ENCODE assay signal across 23 cellular contexts in the genomic region with DNA sequence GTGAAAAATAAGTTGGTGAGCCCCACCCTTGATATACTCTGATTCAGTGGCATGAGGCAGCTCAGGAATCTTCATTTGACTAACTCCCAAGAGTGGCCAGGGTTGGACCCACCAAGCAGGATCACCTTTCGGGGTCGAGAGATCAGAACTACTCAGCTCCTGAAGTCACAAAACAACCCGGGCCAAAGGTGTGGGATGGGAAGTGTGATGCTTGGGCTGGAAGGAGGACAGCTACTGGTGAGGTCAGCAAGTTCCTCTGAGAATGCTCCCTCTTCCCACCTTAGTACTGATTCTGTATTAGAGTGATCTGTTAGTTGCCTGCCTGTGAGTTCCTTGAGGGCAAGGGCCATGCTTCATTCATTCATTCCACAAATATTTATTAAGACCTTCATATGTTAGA. TPM values are rescaled to one million over a fixed set of nuclear protein-coding genes. Genes with fewer than 3 reads are reported as not detected.
A peak's percentile ranks its signal among the peaks of the same experiment; 100 is the strongest.
DNase-seq lines count a peak whose midpoint lies in the region; ATAC-seq and TF ChIP-seq lines count a peak whose summit lies in the region.
"Had no signal": no experiment of that assay in that cellular context is flagged by ENCODE, and none has a peak within 500 bp of the region (broad histone marks: within the 10 kb centered on the region; RNA-seq: fewer than 3 reads in every experiment).

No MANE protein-coding gene starts in this region.

- H3K4me1 Mint-ChIP-seq in CD14-positive monocyte (no peaks in the 10 kb centered on the region), endodermal cell (peaks cover under 1% of the 10 kb centered on the region)

- H3K4me2 ChIP-seq in osteoblast (ENCODE audit: insufficient read depth, low read length) = no peak overlapping the region
- H3K4me2 ChIP-seq: A549; BLaER1 treated with 17β-estradiol and CSF1 and Interleukin-3, amounts not matched to agents 10 nM and 100 nM had no signal

- H3K4me1 ChIP-seq in endodermal cell (ENCODE audit: control insufficient read depth, insufficient read depth, low read length) (no peaks in the 10 kb centered on the region), osteoblast (ENCODE audit: insufficient read depth, low read length) (no peaks in the 10 kb centered on the region), spleen (no peaks in the 10 kb centered on the region)
- H3K4me1 ChIP-seq: A549; BE2C; BLaER1 treated with 17β-estradiol and CSF1 and Interleukin-3, amounts not matched to agents 10 nM and 100 nM had no signal

- no peaks in the 10 kb centered on the region for H4K20me1 ChIP-seq in osteoblast (ENCODE audit: insufficient read depth, low read length)
- H4K20me1 ChIP-seq: BLaER1 treated with 17β-estradiol and CSF1 and Interleukin-3, amounts not matched to agents 10 nM and 100 nM had no signal

- WGBS in endodermal cell (ENCODE audit: insufficient coverage in 1 of 2, insufficient read length in 1 of 2), 2 experiments = 97% methylated on average over 3 of the region's 3 CpGs; no CpG with 5 or more reads in 1 of the 2 experiments
- 85 to 95% (median 89%) methylated on average over 3 of the region's 3 CpGs for WGBS in spleen, 5 donors

- TF ChIP-seq POLR2A in spleen (IDR thresholded peaks at IDR 0.05) = no peak

- H3K9me3 ChIP-seq in endodermal cell (ENCODE audit: control insufficient read depth, low read length) (no peaks in the 10 kb centered on the region), osteoblast (ENCODE audit: low read depth, low read length) (no peaks in the 10 kb centered on the region), spleen (no peaks in the 10 kb centered on the region)
- H3K9me3 ChIP-seq: A549; BE2C; BLaER1 treated with 17β-estradiol and CSF1 and Interleukin-3, amounts not matched to agents 10 nM and 100 nM had no signal

- TF ChIP-seq CTCF in CD14-positive monocyte (IDR thresholded peaks at IDR 0.05) (no peak), endodermal cell (conservative IDR thresholded peaks at IDR 0.05) (no peak), osteoblast (IDR thresholded peaks at IDR 0.05; ENCODE audit: extremely low read depth, low read depth, low read length) (no peak), spleen (IDR thresholded peaks at IDR 0.05 in 8 of 11, conservative IDR thresholded peaks at IDR 0.05 in 3 of 11) (no peak)

- H3K27me3 ChIP-seq in endodermal cell (ENCODE audit: control insufficient read depth, insufficient read depth, low read length, poor library complexity, severe bottlenecking) (no peaks in the 10 kb centered on the region), osteoblast (ENCODE audit: insufficient read depth, low read length) (no peaks in the 10 kb centered on the region), spleen (replicated peaks in 1 of 7) (peaks cover 0 to 15% (median 0%) of the 10 kb centered on the region in 7 donors)
- H3K27me3 ChIP-seq: BE2C; BLaER1 treated with 17β-estradiol and CSF1 and Interleukin-3, amounts not matched to agents 10 nM and 100 nM had no signal

- intact Hi-C loops in CD14-positive monocyte (cut with micrococcal nuclease) (no loop called here), spleen (cut with DNase I; ENCODE audit: low total_unique reads) (no loop called here)

- H3K27ac Mint-ChIP-seq in CD14-positive monocyte (no peak overlapping the region), endodermal cell (no peak overlapping the region)

- H3K27me3 Mint-ChIP-seq in CD14-positive monocyte (ENCODE audit: low read depth in 3 of 3) = peaks cover 2 to 6% (median 4%) of the 10 kb centered on the region in 3 donors
- H3K27me3 Mint-ChIP-seq in endodermal cell (ENCODE audit: insufficient read depth) = no peaks in the 10 kb centered on the region
- H3K27me3 Mint-ChIP-seq: CD4-positive, alpha-beta memory T cell had no signal

- H3K27ac ChIP-seq in endodermal cell (ENCODE audit: low read depth, low read length) (no peak overlapping the region), osteoblast (ENCODE audit: low read depth, low read length) (no peak overlapping the region), spleen (no peak overlapping the region)
- H3K27ac ChIP-seq: A549; BLaER1 treated with 17β-estradiol and CSF1 and Interleukin-3, amounts not matched to agents 10 nM and 100 nM; GM23248 had no signal

- H3K79me2 ChIP-seq in osteoblast (ENCODE audit: insufficient read depth, low read length) = no peaks in the 10 kb centered on the region

- H3K4me3 ChIP-seq in endodermal cell (ENCODE audit: low read length) (no peak overlapping the region), osteoblast (ENCODE audit: insufficient read depth, low read length) (no peak overlapping the region), spleen (no peak overlapping the region)
- H3K4me3 ChIP-seq: A549; BLaER1 treated with 17β-estradiol and CSF1 and Interleukin-3, amounts not matched to agents 10 nM and 100 nM; GM23248 had no signal

- H3K36me3 ChIP-seq in endodermal cell (ENCODE audit: control insufficient read depth, insufficient read depth, low read length) (no peaks in the 10 kb centered on the region), osteoblast (ENCODE audit: insufficient read depth, low read length) (no peaks in the 10 kb centered on the region), spleen (no peaks in the 10 kb centered on the region)
- H3K36me3 ChIP-seq: BE2C; BLaER1 treated with 17β-estradiol and CSF1 and Interleukin-3, amounts not matched to agents 10 nM and 100 nM had no signal

- peaks cover 0 to 1% (median 0%) of the 10 kb centered on the region in 7 donors for H3K9me3 Mint-ChIP-seq in CD14-positive monocyte
- H3K9me3 Mint-ChIP-seq in endodermal cell = no peaks in the 10 kb centered on the region
- H3K9me3 Mint-ChIP-seq: CD4-positive, alpha-beta memory T cell; H9 had no signal

- H3K4me3 Mint-ChIP-seq in CD14-positive monocyte = no peak overlapping the region
- no peak overlapping the region for H3K4me3 Mint-ChIP-seq in endodermal cell
- H3K4me3 Mint-ChIP-seq: CD4-positive, alpha-beta memory T cell; H9 had no signal

- DNase-seq in CD14-positive monocyte (ENCODE audit: low spot score) (peak; percentile 21), endodermal cell (peak; percentile 42), osteoblast (ENCODE audit: insufficient read length, low spot score, missing footprints) (peak; percentile 46), spleen (peak; percentile 10), NCI-H187 treated with DMSO at 0.1 percent for 48 hours (lab: John Stamatoyannopoulos, UW) (no peak)
- DNase-seq: 8988T; ACHN; AML-193; BE2C; Calu3; CD4-positive, alpha-beta memory T cell; COR-L47; DMS53; DMS79 treated with DMSO at 0.1 percent for 48 hours; GF-D8; GM23248; H9 had no signal

- H2AFZ ChIP-seq in osteoblast (ENCODE audit: low read length) = no peak overlapping the region
- H2AFZ ChIP-seq: GM23248 had no signal

- H3K9ac ChIP-seq in endodermal cell (ENCODE audit: extremely low read depth, low read length, poor library complexity, severe bottlenecking) = no peak overlapping the region
- H3K9ac ChIP-seq: BLaER1 treated with 17β-estradiol and CSF1 and Interleukin-3, amounts not matched to agents 10 nM and 100 nM; GM23248 had no signal

- no peaks in the 10 kb centered on the region for H3K36me3 Mint-ChIP-seq in CD14-positive monocyte
- no peaks in the 10 kb centered on the region for H3K36me3 Mint-ChIP-seq in endodermal cell (ENCODE audit: low read depth)
- H3K36me3 Mint-ChIP-seq: CD4-positive, alpha-beta memory T cell had no signal

- no peak for ATAC-seq in HG02763 (IDR thresholded peaks at IDR 0.05; ENCODE audit: unreplicated experiment)
- ATAC-seq in GM21717 (IDR thresholded peaks at IDR 0.05; ENCODE audit: unreplicated experiment) = no peak
- ATAC-seq: A549, HCT116 had no signal

RNA-seq across cellular contexts. Expression of a gene that starts 15.1 kb away (rescaled TPM):
- polyA plus RNA-seq in CD14-positive monocyte = not detected
- total RNA-seq in endodermal cell = 10 to 100 TPM in 1 of 2 donors, 1 to 10 TPM in 1; 7.7 to 10.2 TPM
- polyA plus RNA-seq in endodermal cell (2013, experiment 1 of 2) = 1.5 TPM
- 0.70 TPM for polyA plus RNA-seq in endodermal cell (2013, experiment 2 of 2)
- 0.59 and 0.72 TPM in 2 replicates for total RNA-seq in osteoblast
- not detected for total RNA-seq in spleen
- polyA plus RNA-seq in spleen = under 1 TPM in 1 of 3 donors, not detected in 2; 0.02 TPM
- total RNA-seq: G401 had no signal
- polyA plus RNA-seq: CD4-positive, alpha-beta memory T cell had no signal
